13 cellular contexts compared by ENCODE assay signal in the genomic region with DNA sequence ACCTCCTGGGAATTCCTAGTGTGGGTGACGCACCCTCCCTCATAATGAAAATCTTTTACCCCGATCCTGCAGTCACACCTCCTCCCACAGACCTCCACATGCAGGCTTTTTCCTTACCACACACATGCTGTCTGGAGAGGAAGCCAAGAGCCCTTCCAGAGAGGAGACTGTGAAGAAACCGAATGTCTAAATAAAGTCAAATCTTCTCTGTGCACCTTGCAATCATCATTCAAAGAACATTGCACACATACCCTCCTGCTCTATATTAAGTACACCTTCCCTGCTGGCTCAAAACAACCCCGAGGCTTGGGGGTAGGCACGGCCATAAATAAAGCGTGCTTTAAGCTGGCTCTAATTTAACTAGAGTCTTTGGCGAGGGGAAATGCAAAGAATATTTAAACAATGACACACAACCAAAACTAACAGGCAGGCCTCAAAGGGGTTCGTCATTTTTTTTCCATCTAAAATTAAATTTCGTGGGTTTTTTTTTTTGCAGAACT. TPM values are rescaled to one million over a fixed set of nuclear protein-coding genes. Genes with fewer than 3 reads are reported as not detected.
A peak's percentile ranks its signal among the peaks of the same experiment; 100 is the strongest.
DNase-seq lines count a peak whose midpoint lies in the region; ATAC-seq, FAIRE-seq and TF ChIP-seq lines count a peak whose summit lies in the region.
"Had no signal": no experiment of that assay in that cellular context is flagged by ENCODE, and none has a peak within 500 bp of the region (broad histone marks: within the 10 kb centered on the region; RNA-seq: fewer than 3 reads in every experiment).

No MANE protein-coding gene starts in this region.

- ATAC-seq in T-helper 17 cell (no peak), GM18498 (IDR thresholded peaks at IDR 0.05; ENCODE audit: unreplicated experiment) (no peak)
- ATAC-seq: activated CD8-positive, alpha-beta memory T cell treated with anti-CD3 and anti-CD28 coated beads, Interleukin-2, amount 10 ng/mL, durations not matched to agents 7 days and 5 days; GM12878 had no signal

- H3K9me3 ChIP-seq in T-helper 17 cell (ENCODE audit: control insufficient read depth, low read length, poor library complexity, severe bottlenecking): no peaks in the 10 kb centered on the region

- no peak overlapping the region for H3K4me3 Mint-ChIP-seq in T-helper 17 cell
- H3K4me3 Mint-ChIP-seq: activated CD8-positive, alpha-beta memory T cell treated with anti-CD3 and anti-CD28 coated beads, Interleukin-2, amount 10 ng/mL, durations not matched to agents 7 days and 5 days; T-helper 1 cell treated with Interleukin-12 subunit alpha and Interleukin-12 subunit beta and Interleukin-4 antibody, amounts not matched to agents 30 μg/mL and 1 μg/mL, for 36 hours had no signal

- H3K36me3 Mint-ChIP-seq in T-helper 17 cell (ENCODE audit: low read depth): peaks cover 5% of the 10 kb centered on the region
- H3K36me3 Mint-ChIP-seq: activated CD8-positive, alpha-beta memory T cell treated with anti-CD3 and anti-CD28 coated beads, Interleukin-2, amount 10 ng/mL, durations not matched to agents 7 days and 5 days had no signal

- H3K27ac Mint-ChIP-seq in T-helper 17 cell: no peak overlapping the region
- H3K27ac Mint-ChIP-seq: activated CD8-positive, alpha-beta memory T cell treated with anti-CD3 and anti-CD28 coated beads, Interleukin-2, amount 10 ng/mL, durations not matched to agents 7 days and 5 days; T-helper 1 cell treated with Interleukin-12 subunit alpha and Interleukin-12 subunit beta and Interleukin-4 antibody, amounts not matched to agents 30 μg/mL and 1 μg/mL, for 36 hours had no signal

- peaks cover 25% of the 10 kb centered on the region for H3K4me1 Mint-ChIP-seq in T-helper 17 cell

- no peak for TF ChIP-seq POLR2A in H54 (IDR thresholded peaks at IDR 0.05; ENCODE audit: low read depth, low read length)

- no peaks in the 10 kb centered on the region for H3K27me3 Mint-ChIP-seq in T-helper 17 cell

- no peak for FAIRE-seq in H54 (lab: Jason Lieb, UNC)
- FAIRE-seq: frontal cortex, GM12878 had no signal

- peak; percentile 35 for DNase-seq in Ammon's horn (ENCODE audit: low spot score)
- peak; percentile 65 for DNase-seq in M059J (ENCODE audit: low read depth)
- peak; percentile 59 for DNase-seq in dedifferentiated amniotic fluid mesenchymal stem cell (ENCODE audit: extremely low spot score)
- peak; percentile 24 for DNase-seq in myocyte (ENCODE audit: low read depth)
- DNase-seq in T-helper 17 cell: no peak
- no peak for DNase-seq in H54 (ENCODE audit: insufficient read length, low spot score)
- DNase-seq in middle frontal gyrus (ENCODE audit: extremely low spot score, low spot score): no peak
- DNase-seq: activated CD8-positive, alpha-beta memory T cell treated with anti-CD3 and anti-CD28 coated beads, Interleukin-2, amount 10 ng/mL, durations not matched to agents 7 days and 5 days; NCI-H774 had no signal

RNA-seq across cellular contexts. Expression of a gene that starts 34.9 kb away (rescaled TPM):
- total RNA-seq in M059J (2014; rRNA removed; shearing (Covaris generic)): not detected in 2 replicates
- not detected in 2 replicates for total RNA-seq in myocyte
- polyA plus RNA-seq in myocyte (2012): not detected
- not detected for total RNA-seq in T-helper 17 cell
- total RNA-seq: activated CD8-positive, alpha-beta memory T cell treated with anti-CD3 and anti-CD28 coated beads, Interleukin-2, amount 10 ng/mL, durations not matched to agents 7 days and 5 days; GM12878 had no signal
- polyA plus RNA-seq: GM12878 had no signal

Comparison
In these comparisons a context has a peak if more than half of its experiments do, and no peak if none do; other contexts are left out.
1. DNase-seq: peak in Ammon's horn (single experiment), M059J (single experiment), dedifferentiated amniotic fluid mesenchymal stem cell (single experiment) and myocyte (single experiment); none in T-helper 17 cell (0 of 3), H54 (single experiment) and middle frontal gyrus (single experiment).